22 cellular contexts compared by ENCODE assay signal in genomic region chr20:50584687-50585086, GRCh38.
"Had no signal": no experiment of that assay in that cellular context is flagged by ENCODE, and none has a peak within 500 bp of the region (broad histone marks: within the 10 kb centered on the region; RNA-seq: fewer than 3 reads in every experiment).

No MANE protein-coding gene starts in this region.

- DNase-seq: activated CD4-positive, alpha-beta T cell treated with anti-CD3 and anti-CD28 coated beads, Interleukin-2, amount 50 U/mL, for 1 hour; activated CD4-positive, CD25-positive, alpha-beta regulatory T cell; activated CD8-positive, alpha-beta memory T cell treated with anti-CD3 and anti-CD28 coated beads, Interleukin-2, amount 10 ng/mL, durations not matched to agents 7 days and 5 days; activated effector memory CD4-positive, alpha-beta T cell treated with anti-CD3 and anti-CD28 coated beads, Interleukin-2, amount 50 U/mL, for 16 hours; activated naive CD8-positive, alpha-beta T cell treated with anti-CD3 and anti-CD28 coated beads, Interleukin-2, amount 10 ng/mL, durations not matched to agents 7 days and 5 days; activated T-cell treated with anti-CD3 and anti-CD28 coated beads, Interleukin-2, amount 50 U/mL, for 4 hours; anterior cingulate cortex; brain microvascular endothelial cell; cortex of kidney; effector memory CD4-positive, alpha-beta T cell; left lung; mucosa of descending colon; naive thymus-derived CD4-positive, alpha-beta T cell; stimulated activated CD4-positive, alpha-beta T cell treated with anti-CD3 and anti-CD28 coated beads, Interleukin-15, amount 100 ng/mL, for 24 hours; stimulated activated CD4-positive, alpha-beta T cell treated with anti-CD3 and anti-CD28 coated beads, Interleukin-4, amount 100 ng/mL, for 1 hour; stimulated activated naive CD4-positive, alpha-beta T cell treated with Interleukin-2 at 50 U/mL for 16 hours; SW 1271; trophoblast cell had no signal

- H3K4me3 Mint-ChIP-seq: activated CD8-positive, alpha-beta memory T cell treated with anti-CD3 and anti-CD28 coated beads, Interleukin-2, amount 10 ng/mL, durations not matched to agents 7 days and 5 days; activated naive CD8-positive, alpha-beta T cell treated with anti-CD3 and anti-CD28 coated beads, Interleukin-2, amount 10 ng/mL, durations not matched to agents 7 days and 5 days; activated T-cell treated with anti-CD3 and anti-CD28 coated beads, Interleukin-2, amount 50 U/mL, for 4 hours; naive thymus-derived CD4-positive, alpha-beta T cell had no signal

- H3K27me3 Mint-ChIP-seq: activated CD8-positive, alpha-beta memory T cell treated with anti-CD3 and anti-CD28 coated beads, Interleukin-2, amount 10 ng/mL, durations not matched to agents 7 days and 5 days; activated naive CD8-positive, alpha-beta T cell treated with anti-CD3 and anti-CD28 coated beads, Interleukin-2, amount 10 ng/mL, durations not matched to agents 7 days and 5 days; naive thymus-derived CD4-positive, alpha-beta T cell had no signal

- H3K4me3 ChIP-seq: hepatocyte, left lung, mucosa of descending colon, right atrium auricular region, SJSA1, suprapubic skin had no signal

- H3K9me3 ChIP-seq: left lung, mucosa of descending colon, right atrium auricular region, SJSA1, suprapubic skin had no signal

- H3K4me1 ChIP-seq: left lung, right atrium auricular region, SJSA1 had no signal

- H3K9me3 Mint-ChIP-seq: activated naive CD8-positive, alpha-beta T cell treated with anti-CD3 and anti-CD28 coated beads, Interleukin-2, amount 10 ng/mL, durations not matched to agents 7 days and 5 days; activated T-cell treated with anti-CD3 and anti-CD28 coated beads, Interleukin-2, amount 50 U/mL, for 4 hours; naive thymus-derived CD4-positive, alpha-beta T cell had no signal

- H3K27ac ChIP-seq: brain microvascular endothelial cell, left lung, right atrium auricular region, SJSA1, suprapubic skin had no signal

- H3K27me3 ChIP-seq: brain microvascular endothelial cell, hepatocyte, left lung, right atrium auricular region, SJSA1, suprapubic skin had no signal

- ATAC-seq: activated CD8-positive, alpha-beta memory T cell treated with anti-CD3 and anti-CD28 coated beads, Interleukin-2, amount 10 ng/mL, durations not matched to agents 7 days and 5 days; activated T-cell treated with anti-CD3 and anti-CD28 coated beads, Interleukin-2, amount 50 U/mL, for 4 hours; left lung; mucosa of descending colon; naive thymus-derived CD4-positive, alpha-beta T cell had no signal
